Comparison of ENCODE assay signal across 20 cellular contexts in genomic region chr16:62664566-62664965, GRCh38.
A peak's percentile ranks its signal among the peaks of the same experiment; 100 is the strongest.
DNase-seq lines count a peak whose midpoint lies in the region; ATAC-seq, FAIRE-seq and TF ChIP-seq lines count a peak whose summit lies in the region.
"Had no signal": no experiment of that assay in that cellular context is flagged by ENCODE, and none has a peak within 500 bp of the region (broad histone marks: within the 10 kb centered on the region; RNA-seq: fewer than 3 reads in every experiment).

No MANE protein-coding gene starts in this region.

- WGBS in HUES64: 68% methylated on average over 3 of the region's 3 CpGs
- 89 to 100% methylated on average over 1 to 3 of the region's 3 CpGs for WGBS in endodermal cell (ENCODE audit: insufficient coverage in 1 of 2, insufficient read length in 1 of 2), 2 experiments
- WGBS in pancreas, 2 donors: 25 to 29% methylated on average over 3 of the region's 3 CpGs

- H3K4me3 ChIP-seq in GM23338 (no peak overlapping the region), HUES64 (ENCODE audit: low read length) (no peak overlapping the region), endodermal cell (ENCODE audit: low read length) (no peak overlapping the region), pancreas (no peak overlapping the region)
- H3K4me3 ChIP-seq: BLaER1 treated with 17β-estradiol and CSF1 and Interleukin-3, amounts not matched to agents 10 nM and 100 nM had no signal

- H3K27ac ChIP-seq in GM23338 (ENCODE audit: low read depth): no peak overlapping the region
- peak overlapping the region; percentile 72; the same call in 1 of the 2 replicates for H3K27ac ChIP-seq in HUES64 (ENCODE audit: low read depth, low read length)
- H3K27ac ChIP-seq in endodermal cell (ENCODE audit: low read depth, low read length): peak overlapping the region; percentile 47
- no peak overlapping the region for H3K27ac ChIP-seq in pancreas
- no peak overlapping the region for H3K27ac ChIP-seq in substantia nigra (ENCODE audit: low read depth, low read length, poor library complexity, severe bottlenecking)
- H3K27ac ChIP-seq: BLaER1 treated with 17β-estradiol and CSF1 and Interleukin-3, amounts not matched to agents 10 nM and 100 nM; HL-60 had no signal

- intact Hi-C loops in pancreas (cut with DNase I): no loop called here

- no peak overlapping the region for H3K4me3 Mint-ChIP-seq in GM23338
- no peak overlapping the region for H3K4me3 Mint-ChIP-seq in endodermal cell
- no peak overlapping the region for H3K4me3 Mint-ChIP-seq in activated T-cell treated with anti-CD3 and anti-CD28 coated beads, Interleukin-2, amount 50 U/mL, for 4 hours
- H3K4me3 Mint-ChIP-seq in effector memory CD8-positive, alpha-beta T cell: no peak overlapping the region
- H3K4me3 Mint-ChIP-seq: CD4-positive, CD25-positive, alpha-beta regulatory T cell; IgD-negative memory B cell had no signal

- H3K27me3 Mint-ChIP-seq in GM23338 (ENCODE audit: insufficient read depth, low read depth, poor library complexity) (no peaks in the 10 kb centered on the region), endodermal cell (ENCODE audit: insufficient read depth) (no peaks in the 10 kb centered on the region)
- H3K27me3 Mint-ChIP-seq in activated T-cell treated with anti-CD3 and anti-CD28 coated beads, Interleukin-2, amount 50 U/mL, for 4 hours (ENCODE audit: low read depth): no peaks in the 10 kb centered on the region
- no peaks in the 10 kb centered on the region for H3K27me3 Mint-ChIP-seq in effector memory CD8-positive, alpha-beta T cell
- H3K27me3 Mint-ChIP-seq: CD4-positive, CD25-positive, alpha-beta regulatory T cell; IgD-negative memory B cell had no signal

- ATAC-seq in GM23338 (no peak), pancreas (peak; percentile 41 to 88 (median 54))
- no peak for ATAC-seq in activated T-cell treated with anti-CD3 and anti-CD28 coated beads, Interleukin-2, amount 50 U/mL, for 4 hours
- no peak for ATAC-seq in effector memory CD8-positive, alpha-beta T cell (replicated peaks)

- TF ChIP-seq CTCF in GM23338 (conservative IDR thresholded peaks at IDR 0.05; ENCODE audit: low read depth in 2 of 2): no peak
- no peak for TF ChIP-seq CTCF in endodermal cell (conservative IDR thresholded peaks at IDR 0.05)
- TF ChIP-seq CTCF in pancreas (IDR thresholded peaks at IDR 0.05): no peak

- no peaks in the 10 kb centered on the region for H4K20me1 ChIP-seq in GM23338 (replicated peaks; ENCODE audit: insufficient read depth)
- H4K20me1 ChIP-seq: BLaER1 treated with 17β-estradiol and CSF1 and Interleukin-3, amounts not matched to agents 10 nM and 100 nM had no signal

- H3K36me3 ChIP-seq in GM23338 (ENCODE audit: insufficient read depth) (no peaks in the 10 kb centered on the region), HUES64 (ENCODE audit: insufficient read depth, low read length) (no peaks in the 10 kb centered on the region), endodermal cell (ENCODE audit: control insufficient read depth, insufficient read depth, low read length) (no peaks in the 10 kb centered on the region), pancreas (no peaks in the 10 kb centered on the region)
- H3K36me3 ChIP-seq: BLaER1 treated with 17β-estradiol and CSF1 and Interleukin-3, amounts not matched to agents 10 nM and 100 nM had no signal

- no peaks in the 10 kb centered on the region; the same call in 1 of the 2 replicates for H3K4me1 ChIP-seq in GM23338 (ENCODE audit: insufficient read depth)
- H3K4me1 ChIP-seq in HUES64 (ENCODE audit: insufficient read depth, low read length): peaks cover 25% of the 10 kb centered on the region
- H3K4me1 ChIP-seq in endodermal cell (ENCODE audit: control insufficient read depth, insufficient read depth, low read length): peaks cover 3% of the 10 kb centered on the region
- no peaks in the 10 kb centered on the region for H3K4me1 ChIP-seq in pancreas

- no peaks in the 10 kb centered on the region for H3K27me3 ChIP-seq in GM23338 (ENCODE audit: insufficient read depth)
- H3K27me3 ChIP-seq in HUES64 (ENCODE audit: insufficient read depth, low read length): no peaks in the 10 kb centered on the region
- H3K27me3 ChIP-seq in endodermal cell (ENCODE audit: control insufficient read depth, insufficient read depth, low read length, poor library complexity, severe bottlenecking): no peaks in the 10 kb centered on the region
- no peaks in the 10 kb centered on the region for H3K27me3 ChIP-seq in pancreas
- H3K27me3 ChIP-seq: BLaER1 treated with 17β-estradiol and CSF1 and Interleukin-3, amounts not matched to agents 10 nM and 100 nM had no signal

- H3K36me3 Mint-ChIP-seq in GM23338 (ENCODE audit: low read depth) (peaks cover 13% of the 10 kb centered on the region; the same call in 2 of the 3 replicates), endodermal cell (ENCODE audit: low read depth) (peaks cover 2% of the 10 kb centered on the region)
- no peaks in the 10 kb centered on the region for H3K36me3 Mint-ChIP-seq in activated T-cell treated with anti-CD3 and anti-CD28 coated beads, Interleukin-2, amount 50 U/mL, for 4 hours (ENCODE audit: insufficient read depth)
- no peaks in the 10 kb centered on the region for H3K36me3 Mint-ChIP-seq in effector memory CD8-positive, alpha-beta T cell (ENCODE audit: insufficient read depth)
- H3K36me3 Mint-ChIP-seq: CD4-positive, CD25-positive, alpha-beta regulatory T cell; IgD-negative memory B cell had no signal

- H3F3A ChIP-seq in GM23338 (replicated peaks; ENCODE audit: low read depth): no peaks in the 10 kb centered on the region

- H3K9me3 Mint-ChIP-seq in GM23338: peaks cover 11% of the 10 kb centered on the region; the same call in 2 of the 3 replicates
- peaks cover 13% of the 10 kb centered on the region for H3K9me3 Mint-ChIP-seq in endodermal cell
- peaks cover 21% of the 10 kb centered on the region for H3K9me3 Mint-ChIP-seq in activated T-cell treated with anti-CD3 and anti-CD28 coated beads, Interleukin-2, amount 50 U/mL, for 4 hours
- H3K9me3 Mint-ChIP-seq in effector memory CD8-positive, alpha-beta T cell: peaks cover 3 to 9% of the 10 kb centered on the region in 2 donors

- no peaks in the 10 kb centered on the region for H3K79me2 ChIP-seq in GM23338 (replicated peaks; ENCODE audit: insufficient read depth)

- no peak for FAIRE-seq in pancreas (lab: Jason Lieb, UNC)
- FAIRE-seq: GM12892, GM19239, H54 had no signal

- H3K4me1 Mint-ChIP-seq in GM23338: peaks cover 25% of the 10 kb centered on the region
- H3K4me1 Mint-ChIP-seq in endodermal cell: peaks cover 6% of the 10 kb centered on the region
- H3K4me1 Mint-ChIP-seq in activated T-cell treated with anti-CD3 and anti-CD28 coated beads, Interleukin-2, amount 50 U/mL, for 4 hours (ENCODE audit: low read depth): no peaks in the 10 kb centered on the region
- H3K4me1 Mint-ChIP-seq in effector memory CD8-positive, alpha-beta T cell (ENCODE audit: low read depth in 2 of 2): no peaks in the 10 kb centered on the region
- H3K4me1 Mint-ChIP-seq: CD4-positive, CD25-positive, alpha-beta regulatory T cell; IgD-negative memory B cell had no signal

- H2AFZ ChIP-seq in GM23338: no peak overlapping the region

- no peak overlapping the region for H3K9ac ChIP-seq in HUES64 (ENCODE audit: low read depth, low read length)
- no peak overlapping the region for H3K9ac ChIP-seq in endodermal cell (ENCODE audit: extremely low read depth, low read length, poor library complexity, severe bottlenecking)
- H3K9ac ChIP-seq: BLaER1 treated with 17β-estradiol and CSF1 and Interleukin-3, amounts not matched to agents 10 nM and 100 nM had no signal

- H3K27ac Mint-ChIP-seq in GM23338: no peak overlapping the region
- peak overlapping the region; percentile 67 for H3K27ac Mint-ChIP-seq in endodermal cell
- H3K27ac Mint-ChIP-seq in effector memory CD8-positive, alpha-beta T cell: no peak overlapping the region
- H3K27ac Mint-ChIP-seq: CD4-positive, CD25-positive, alpha-beta regulatory T cell; IgD-negative memory B cell had no signal

- H3K9me3 ChIP-seq in HUES64 (ENCODE audit: insufficient read depth, low read depth, low read length): 0 out of 2 replicates have a peak, but pooled peaks cover 2% of the 10 kb centered on the region
- H3K9me3 ChIP-seq in endodermal cell (ENCODE audit: control insufficient read depth, low read length): peaks cover 18% of the 10 kb centered on the region
- H3K9me3 ChIP-seq in pancreas: no peaks in the 10 kb centered on the region

- DNase-seq in GM23338 (ENCODE audit: low spot score) (peak; percentile 2), endodermal cell (no peak), pancreas (peak in 2 of 6 donors; percentile 7 to 16), substantia nigra (lab: John Stamatoyannopoulos, UW) (no peak)
- no peak for DNase-seq in activated T-cell treated with anti-CD3 and anti-CD28 coated beads, Interleukin-2, amount 50 U/mL, for 4 hours
- DNase-seq in effector memory CD8-positive, alpha-beta T cell: no peak
- DNase-seq: ACHN; Calu3; CD4-positive, CD25-positive, alpha-beta regulatory T cell; DMS 273 treated with DMSO at 0.1 percent for 48 hours; DMS79 treated with DMSO at 0.1 percent for 48 hours; EL; GDM1 had no signal

- H3K9me2 ChIP-seq in GM23338 (ENCODE audit: insufficient read depth): peaks cover 10% of the 10 kb centered on the region; the same call in 1 of the 2 replicates

- peak overlapping the region; percentile 16; the same call in 1 of the 2 replicates for H3K4me2 ChIP-seq in GM23338

TF ChIP-seq in GM23338, 12 proteins besides CTCF, POLR2A, EP300 and RAD21:
- no peak for TF ChIP-seq CREB1 (CRISPR knock-in tag; IDR thresholded peaks at IDR 0.05; ENCODE audit: low read depth)
- no peak for TF ChIP-seq STAT1 (IDR thresholded peaks at IDR 0.05; ENCODE audit: unreplicated experiment)
- TF ChIP-seq EZH2 (IDR thresholded peaks at IDR 0.05; ENCODE audit: low read depth, unreplicated experiment): no peak
- TF ChIP-seq ZNF114 (CRISPR knock-in tag; IDR thresholded peaks at IDR 0.05): no peak
- no peak for TF ChIP-seq POLR2AphosphoS5 (IDR thresholded peaks at IDR 0.05; ENCODE audit: low read depth)
- TF ChIP-seq NANOG (IDR thresholded peaks at IDR 0.05; ENCODE audit: borderline replicate concordance): no peak
- no peak for TF ChIP-seq ZNF331 (CRISPR knock-in tag; IDR thresholded peaks at IDR 0.05; ENCODE audit: low read depth)
- no peak for TF ChIP-seq ETS1 (IDR thresholded peaks at IDR 0.05)

Comparison
In these comparisons a context has a peak if more than half of its experiments do, and no peak if none do; other contexts are left out.
1. ATAC-seq: peak in pancreas (4 of 4); none in GM23338 (single experiment), activated T-cell treated with anti-CD3 and anti-CD28 coated beads, Interleukin-2, amount 50 U/mL, for 4 hours (0 of 2) and effector memory CD8-positive, alpha-beta T cell (single experiment).
2. H3K27ac ChIP-seq: peak in HUES64 (single experiment) and endodermal cell (single experiment); none in GM23338 (single experiment), pancreas (0 of 4) and substantia nigra (single experiment).